26 cellular contexts compared by ENCODE assay signal in genomic region chr5:141806626-141807025, GRCh38.
DNase-seq lines count a peak whose midpoint lies in the region; ATAC-seq and TF ChIP-seq lines count a peak whose summit lies in the region.
"Had no signal": no experiment of that assay in that cellular context is flagged by ENCODE, and none has a peak within 500 bp of the region (broad histone marks: within the 10 kb centered on the region; RNA-seq: fewer than 3 reads in every experiment).

No MANE protein-coding gene starts in this region.

- H3K36me3 ChIP-seq in lower lobe of right lung (no peaks in the 10 kb centered on the region), stomach (no peaks in the 10 kb centered on the region), smooth muscle cell (ENCODE audit: low read depth) (no peaks in the 10 kb centered on the region)
- H3K36me3 ChIP-seq: esophagus squamous epithelium, tibial nerve had no signal

- H3K27me3 ChIP-seq in lower lobe of right lung (ENCODE audit: low read depth) = peaks cover 25% of the 10 kb centered on the region
- peaks cover 0 to 92% (median 5%) of the 10 kb centered on the region in 3 donors for H3K27me3 ChIP-seq in stomach
- peaks cover 73% of the 10 kb centered on the region for H3K27me3 ChIP-seq in smooth muscle cell (ENCODE audit: low read depth)

- no peak overlapping the region for H3K9ac ChIP-seq in smooth muscle cell (ENCODE audit: low read depth)

- H3K4me3 ChIP-seq in lower lobe of right lung = no peak overlapping the region
- no peak overlapping the region for H3K4me3 ChIP-seq in stomach
- no peak overlapping the region for H3K4me3 ChIP-seq in smooth muscle cell
- H3K4me3 ChIP-seq: esophagus squamous epithelium, tibial nerve had no signal

- no peaks in the 10 kb centered on the region for H3K79me2 ChIP-seq in smooth muscle cell (ENCODE audit: low read depth)

- no peak overlapping the region for H3K4me2 ChIP-seq in smooth muscle cell

- H4K20me1 ChIP-seq in smooth muscle cell (ENCODE audit: low read depth) = no peaks in the 10 kb centered on the region

- H3K4me1 ChIP-seq in lower lobe of right lung (peaks cover 30% of the 10 kb centered on the region), stomach (peaks cover 1 to 4% (median 2%) of the 10 kb centered on the region in 4 donors), smooth muscle cell (ENCODE audit: low read depth) (peaks cover 13% of the 10 kb centered on the region)

- intact Hi-C loops in lower lobe of right lung (cut with DNase I) = no loop called here
- intact Hi-C loops in stomach (cut with DNase I; ENCODE audit: low total_unique reads) = loop anchor here (10.0 kb wide), 1 partner anchor 92 kb away; no protein-coding TSS in a partner anchor

- TF ChIP-seq CTCF in lower lobe of right lung (IDR thresholded peaks at IDR 0.05) = no peak
- no peak for TF ChIP-seq CTCF in stomach (IDR thresholded peaks at IDR 0.05)
- TF ChIP-seq CTCF in smooth muscle cell (IDR thresholded peaks at IDR 0.05; ENCODE audit: borderline replicate concordance, insufficient read depth, poor library complexity, severe bottlenecking) = no peak

- H3K9me3 ChIP-seq in lower lobe of right lung (no peaks in the 10 kb centered on the region), stomach (no peaks in the 10 kb centered on the region), smooth muscle cell (replicated peaks; ENCODE audit: low read depth) (no peaks in the 10 kb centered on the region)
- H3K9me3 ChIP-seq: esophagus squamous epithelium, tibial nerve had no signal

- DNase-seq in NCI-H2171 treated with DMSO at 0.1 percent for 48 hours (lab: John Stamatoyannopoulos, UW) (peak; percentile 7), NCI-H2171 (lab: John Stamatoyannopoulos, UW) (no peak), caudate nucleus (lab: John Stamatoyannopoulos, UW) (peak in 1 of 61 donors; percentile 48), lower lobe of right lung (no peak), stomach (no peak), smooth muscle cell (lab: John Stamatoyannopoulos, UW; ENCODE audit: unreplicated experiment) (no peak), activated gamma-delta T cell treated with Interleukin-2 at 50 U/mL for 16 hours (no peak), GDM1 (lab: John Stamatoyannopoulos, UW) (no peak)
- DNase-seq: 8988T; activated CD4-positive, alpha-beta T cell treated with anti-CD3 and anti-CD28 coated beads, Interleukin-2, amount 10 ng/mL, durations not matched to agents 24 days and 14 days; activated CD8-positive, alpha-beta memory T cell treated with anti-CD3 and anti-CD28 coated beads, Interleukin-2, amount 10 ng/mL, durations not matched to agents 7 days and 5 days; AML-193; DMS79 treated with DMSO at 0.1 percent for 48 hours; effector memory CD4-positive, alpha-beta T cell; esophagus squamous epithelium; Kasumi-1; kidney glomerular epithelial cell; natural killer cell; NCI-H1048; NCI-H2029; NCI-H446; small intestine; stimulated activated CD4-positive, alpha-beta T cell treated with anti-CD3 and anti-CD28 coated beads, Interleukin-2, amount 100 ng/mL, for 48 hours; stimulated activated naive CD4-positive, alpha-beta T cell had no signal

- no peak overlapping the region for H2AFZ ChIP-seq in smooth muscle cell (ENCODE audit: low read depth)

- no peaks in the 10 kb centered on the region for H3F3A ChIP-seq in smooth muscle cell (ENCODE audit: low read depth)

- 47 to 65% (median 63%) methylated on average over 5 of the region's 5 CpGs for whole genome bisulfite sequencing in stomach, 5 donors
- 61% methylated on average over 5 of the region's 5 CpGs for WGBS in smooth muscle cell (ENCODE audit: low lambda C conversion rate)

- TF ChIP-seq EP300 in stomach (IDR thresholded peaks at IDR 0.05) = no peak

- ATAC-seq in lower lobe of right lung = no peak
- ATAC-seq: activated CD8-positive, alpha-beta memory T cell treated with anti-CD3 and anti-CD28 coated beads, Interleukin-2, amount 10 ng/mL, durations not matched to agents 7 days and 5 days; natural killer cell; Panc1 had no signal

- H3K27ac ChIP-seq in caudate nucleus (ENCODE audit: low read depth, low read length) = peak overlapping the region; percentile 14
- H3K27ac ChIP-seq in lower lobe of right lung = peak overlapping the region; percentile 76
- H3K27ac ChIP-seq in stomach = peak overlapping the region in 4 of 5 donors; percentile 6 to 68 (median 44)
- no peak overlapping the region for H3K27ac ChIP-seq in smooth muscle cell (ENCODE audit: low read depth)
- H3K27ac ChIP-seq: tibial nerve had no signal

- TF ChIP-seq POLR2A in stomach (IDR thresholded peaks at IDR 0.05) = no peak
